ENCODE assay signal across 16 cellular contexts in the genomic region with DNA sequence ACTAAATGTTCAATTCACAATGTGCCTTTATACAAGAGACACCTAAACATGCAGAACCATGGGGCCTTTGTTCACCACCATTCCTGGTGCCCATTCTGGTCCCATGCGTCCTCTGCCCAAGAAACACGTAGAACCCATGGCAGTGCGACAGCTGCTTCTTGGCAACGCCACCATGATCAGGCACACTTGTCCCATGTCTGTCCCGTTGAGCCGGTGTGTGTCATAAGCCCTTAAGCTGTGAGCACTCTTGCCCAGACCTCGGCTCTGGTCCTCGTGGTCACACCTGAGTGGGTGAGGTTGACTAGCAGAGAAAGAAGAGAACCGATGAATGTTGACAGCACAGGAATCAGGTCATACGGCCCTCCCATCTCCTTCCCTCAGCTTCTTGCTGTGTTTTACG. TPM values are rescaled to one million over a fixed set of nuclear protein-coding genes. Genes with fewer than 3 reads are reported as not detected.
"Had no signal": no experiment of that assay in that cellular context is flagged by ENCODE, and none has a peak within 500 bp of the region (broad histone marks: within the 10 kb centered on the region; RNA-seq: fewer than 3 reads in every experiment).

No MANE protein-coding gene starts in this region.

RNA-seq across cellular contexts. Expression of gene PRDM7, which starts 24.2 kb away (rescaled TPM):
- total RNA-seq: heart right ventricle, hepatocyte, kidney epithelial cell, lower leg skin, lung, mesothelial cell of epicardium, mononuclear cell, natural killer cell, omental fat pad, ovary, sigmoid colon, stomach, thyroid gland, transverse colon, ureter had no signal
- polyA plus RNA-seq: heart right ventricle, hepatocyte, lung, ovary, sigmoid colon, small intestine, stomach had no signal
